1 cellular context compared by ENCODE assay signal in genomic region chr11:67195971-67196418, GRCh38.
A peak's percentile ranks its signal among the peaks of the same experiment; 100 is the strongest.
TF ChIP-seq lines count a peak whose summit lies in the region.

No MANE protein-coding gene starts in this region.

TF ChIP-seq in K562, 482 proteins besides CTCF, POLR2A, EP300 and RAD21 (continued from another document):
- TF ChIP-seq CHD7 (IDR thresholded peaks at IDR 0.05; ENCODE audit: low read depth, low read length) (no peak), C11orf30 (IDR thresholded peaks at IDR 0.05; ENCODE audit: low read depth) (0 out of 2 replicates have a peak, but pooled peaks have one; percentile 18), BACH1 (tag; IDR thresholded peaks at IDR 0.05) (peak; percentile 71; the same call in 1 of the 2 replicates), PKNOX1 (IDR thresholded peaks at IDR 0.05) (peak; percentile 35; the same call in 1 of the 2 replicates), CAMTA2 (CRISPR knock-in tag; conservative IDR thresholded peaks at IDR 0.05) (no peak), MEIS2 (IDR thresholded peaks at IDR 0.05; ENCODE audit: partially characterized antibody) (peak; percentile 57), CEBPG (CRISPR knock-in tag; IDR thresholded peaks at IDR 0.05) (no peak), CEBPG (tag; conservative IDR thresholded peaks at IDR 0.05 in 1 of 2, IDR thresholded peaks at IDR 0.05 in 1 of 2) (0 out of 4 replicates have a peak, but pooled peaks of 1 of the 2 experiments have one; percentile 31), SOX6 (IDR thresholded peaks at IDR 0.05) (peak; percentile 42; the same call in 1 of the 2 replicates), MAFF (IDR thresholded peaks at IDR 0.05; ENCODE audit: low read length) (peak; percentile 3; the same call in 1 of the 2 replicates)
